ENCODE assay signal across 9 cellular contexts in genomic region chr5:34474573-34475021, GRCh38.
A peak's percentile ranks its signal among the peaks of the same experiment; 100 is the strongest.
DNase-seq lines count a peak whose midpoint lies in the region; ATAC-seq and TF ChIP-seq lines count a peak whose summit lies in the region.
"Had no signal": no experiment of that assay in that cellular context is flagged by ENCODE, and none has a peak within 500 bp of the region (broad histone marks: within the 10 kb centered on the region; RNA-seq: fewer than 3 reads in every experiment).

No MANE protein-coding gene starts in this region.

- TF ChIP-seq CTCF in foreskin fibroblast (IDR thresholded peaks at IDR 0.05; ENCODE audit: low read depth, low read length), result peak; percentile 93
- TF ChIP-seq CTCF in omental fat pad (IDR thresholded peaks at IDR 0.05), result peak in 1 of 3 donors; percentile 42

- DNase-seq in D341Med (ENCODE audit: low spot score) (peak; percentile 55), MV-4-11 (lab: John Stamatoyannopoulos, UW) (peak; percentile 31), SKM-1 treated with dmso at 0.1 percent for 144 hours (lab: John Stamatoyannopoulos, UW; ENCODE audit: unreplicated experiment) (peak; percentile 42), foreskin fibroblast (peak; percentile 37 to 80), omental fat pad (ENCODE audit: low spot score) (no peak)
- no peak for DNase-seq in stimulated activated CD4-positive, alpha-beta T cell treated with anti-CD3 and anti-CD28 coated beads, Interleukin-2, amount 100 ng/mL, for 24 hours

- ATAC-seq in GM21360 (IDR thresholded peaks at IDR 0.05; ENCODE audit: unreplicated experiment) (peak; percentile 59), omental fat pad (ENCODE audit: low FRiP score) (peak; percentile 70), HG03469 (IDR thresholded peaks at IDR 0.05; ENCODE audit: unreplicated experiment) (no peak)

- H3K4me3 ChIP-seq in foreskin fibroblast (ENCODE audit: low read depth in 1 of 2, low read length in 2 of 2), result no peak overlapping the region
- H3K4me3 ChIP-seq: skin epidermis had no signal

Comparison
In these comparisons a context has a peak if more than half of its experiments do, and no peak if none do; other contexts are left out.
1. DNase-seq: peak in D341Med (single experiment), MV-4-11 (single experiment), SKM-1 treated with dmso at 0.1 percent for 144 hours (single experiment) and foreskin fibroblast (2 of 2); none in omental fat pad (single experiment) and stimulated activated CD4-positive, alpha-beta T cell treated with anti-CD3 and anti-CD28 coated beads, Interleukin-2, amount 100 ng/mL, for 24 hours (0 of 2).